8 cellular contexts compared by ENCODE assay signal in the genomic region with DNA sequence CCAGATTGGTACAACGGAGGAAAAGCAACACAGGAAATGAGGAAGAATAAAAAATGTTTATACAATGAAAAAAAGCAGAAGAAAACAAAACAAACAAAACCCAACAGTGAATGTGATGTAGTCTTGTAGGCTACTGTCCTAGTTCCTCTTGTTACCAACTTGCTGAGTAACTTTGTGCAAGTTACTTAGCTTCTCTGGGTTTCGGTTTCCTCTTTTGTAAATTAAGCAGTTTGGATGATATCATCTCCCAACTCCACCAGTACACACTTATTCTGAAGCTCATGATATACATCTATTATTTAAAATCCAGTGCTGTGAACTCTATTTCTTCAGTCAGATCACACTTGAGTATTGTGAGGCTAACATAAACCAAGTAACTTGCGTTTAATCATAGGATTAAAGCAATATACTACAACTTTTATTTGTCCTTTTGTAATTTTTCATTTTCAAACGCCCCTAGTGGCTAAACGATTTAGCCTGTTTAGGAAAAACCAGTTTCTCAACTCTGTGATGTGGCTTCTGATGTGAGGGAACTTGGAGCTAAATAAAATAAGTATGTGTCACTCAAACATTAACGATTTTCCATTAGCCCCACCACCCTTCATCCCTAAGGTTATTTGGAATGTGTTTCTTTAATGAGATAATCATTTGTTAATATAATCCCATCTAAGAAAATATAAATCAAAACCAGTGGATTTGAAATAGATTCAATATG. TPM values are rescaled to one million over a fixed set of nuclear protein-coding genes. Genes with fewer than 3 reads are reported as not detected.
DNase-seq lines count a peak whose midpoint lies in the region; ATAC-seq, FAIRE-seq and TF ChIP-seq lines count a peak whose summit lies in the region.

No MANE protein-coding gene starts in this region.

- peaks cover 53% of the 10 kb centered on the region for H3K4me1 Mint-ChIP-seq in activated CD8-positive, alpha-beta memory T cell treated with anti-CD3 and anti-CD28 coated beads, Interleukin-2, amount 10 ng/mL, durations not matched to agents 7 days and 5 days
- peaks cover 57% of the 10 kb centered on the region for H3K4me1 Mint-ChIP-seq in activated B cell treated with CpG ODN at 0.5 μM for 24 hours

- H3K36me3 Mint-ChIP-seq in activated CD8-positive, alpha-beta memory T cell treated with anti-CD3 and anti-CD28 coated beads, Interleukin-2, amount 10 ng/mL, durations not matched to agents 7 days and 5 days, result peaks cover 16% of the 10 kb centered on the region
- peaks cover 20% of the 10 kb centered on the region for H3K36me3 Mint-ChIP-seq in activated B cell treated with CpG ODN at 0.5 μM for 24 hours (ENCODE audit: low read depth)

- no peak for TF ChIP-seq CTCF in activated B cell treated with CpG ODN at 0.5 μM for 24 hours (IDR thresholded peaks at IDR 0.05)
- TF ChIP-seq CTCF in gastroesophageal sphincter (IDR thresholded peaks at IDR 0.05), result peak; percentile 62 to 80 (median 76)

- CTCF ChIA-PET in activated CD8-positive, alpha-beta memory T cell treated with anti-CD3 and anti-CD28 coated beads, Interleukin-2, amount 10 ng/mL, durations not matched to agents 7 days and 5 days (lab: Charles Lee), result interaction anchor here (0.6 to 2.6 kb wide), 25 partner anchors 10 to 445 kb away, joined by 3 to 18 read pairs (median 5); partner anchors contain the start of genes GALK1, SMIM5, TRIM65 and UNC13D
- CTCF ChIA-PET in activated B cell treated with CpG ODN at 0.5 μM for 24 hours (lab: Charles Lee), result interaction anchor here (0.8 to 2.6 kb wide), 8 partner anchors 13 to 113 kb away, joined by 3 to 12 read pairs (median 6); partner anchors contain the start of genes GALK1, TRIM65 and UNC13D

- H3K9me3 ChIP-seq in gastroesophageal sphincter (no peaks in the 10 kb centered on the region), small intestine (ENCODE audit: control insufficient read depth, low read depth) (no peaks in the 10 kb centered on the region)

- WGBS in gastroesophageal sphincter (ENCODE audit: low coverage in 1 of 2), 2 donors, result 9 to 14% methylated on average over 6 of the region's 6 CpGs
- 5 to 8% (median 8%) methylated on average over 6 of the region's 6 CpGs for WGBS in small intestine, 3 donors

- H3K4me1 ChIP-seq in gastroesophageal sphincter (peaks cover 0 to 59% (median 13%) of the 10 kb centered on the region in 3 donors), small intestine (ENCODE audit: control insufficient read depth in 2 of 2, insufficient read depth in 1 of 2, low read depth in 1 of 2, low read length in 1 of 2) (peaks cover 0 to 17% of the 10 kb centered on the region in 2 donors)

- H3K27me3 ChIP-seq in gastroesophageal sphincter (no peaks in the 10 kb centered on the region), small intestine (ENCODE audit: control insufficient read depth in 2 of 2, insufficient read depth in 2 of 2, low read length in 2 of 2) (no peaks in the 10 kb centered on the region)

- H3K27me3 Mint-ChIP-seq in activated CD8-positive, alpha-beta memory T cell treated with anti-CD3 and anti-CD28 coated beads, Interleukin-2, amount 10 ng/mL, durations not matched to agents 7 days and 5 days, result peaks cover 2% of the 10 kb centered on the region
- no peaks in the 10 kb centered on the region for H3K27me3 Mint-ChIP-seq in activated B cell treated with CpG ODN at 0.5 μM for 24 hours

- H3K36me3 ChIP-seq in gastroesophageal sphincter, result peaks cover 0 to 9% of the 10 kb centered on the region in 2 donors
- H3K36me3 ChIP-seq in small intestine (ENCODE audit: control insufficient read depth in 2 of 2, insufficient read depth in 2 of 2, low read length in 2 of 2), result peaks cover 3 to 7% of the 10 kb centered on the region in 2 donors

- no peak for DNase-seq in activated CD8-positive, alpha-beta memory T cell treated with anti-CD3 and anti-CD28 coated beads, Interleukin-2, amount 10 ng/mL, durations not matched to agents 7 days and 5 days
- no peak for DNase-seq in activated CD8-positive, alpha-beta memory T cell treated with anti-CD3 and anti-CD28 coated beads, Interleukin-2, amount 50 U/mL, for 48 hours
- DNase-seq in NAMALWA (ENCODE audit: low spot score) (peak; percentile 94), activated B cell treated with CpG ODN at 0.5 μM for 24 hours (no peak), small intestine (peak; percentile 69)
- DNase-seq in activated CD4-positive, alpha-beta T cell treated with anti-CD3 and anti-CD28 coated beads, Interleukin-2, amount 50 U/mL, for 4 hours, result no peak

- POLR2A ChIA-PET in activated B cell treated with CpG ODN at 0.5 μM for 24 hours (lab: Charles Lee), result interaction anchor here (0.6 to 8.1 kb wide), 24 partner anchors 7 to 953 kb away, joined by 3 to 87 read pairs (median 4); partner anchors contain the start of genes GALK1, LLGL2, MRPL38 and TMEM94

- ATAC-seq in activated CD8-positive, alpha-beta memory T cell treated with anti-CD3 and anti-CD28 coated beads, Interleukin-2, amount 10 ng/mL, durations not matched to agents 7 days and 5 days, result peak; percentile 18
- ATAC-seq in activated B cell treated with CpG ODN at 0.5 μM for 24 hours (ENCODE audit: low read depth) (peak; percentile 21), gastroesophageal sphincter (no peak), GM19463 (IDR thresholded peaks at IDR 0.05; ENCODE audit: unreplicated experiment) (no peak)

- no peak for FAIRE-seq in small intestine (lab: Jason Lieb, UNC)

- TF ChIP-seq POLR2A in gastroesophageal sphincter (IDR thresholded peaks at IDR 0.05), result no peak

- H3K27ac ChIP-seq in gastroesophageal sphincter, result peak overlapping the region; percentile 94 to 100 (median 96)
- peak overlapping the region; percentile 85 to 100 for H3K27ac ChIP-seq in small intestine (ENCODE audit: low read depth in 1 of 2, low read length in 1 of 2)

- TF ChIP-seq EP300 in gastroesophageal sphincter (IDR thresholded peaks at IDR 0.05), result no peak

- peak overlapping the region; percentile 79 for H3K4me3 Mint-ChIP-seq in activated CD8-positive, alpha-beta memory T cell treated with anti-CD3 and anti-CD28 coated beads, Interleukin-2, amount 10 ng/mL, durations not matched to agents 7 days and 5 days
- H3K4me3 Mint-ChIP-seq in activated B cell treated with CpG ODN at 0.5 μM for 24 hours, result peak overlapping the region; percentile 86

- no peaks in the 10 kb centered on the region for H3K9me3 Mint-ChIP-seq in activated CD8-positive, alpha-beta memory T cell treated with anti-CD3 and anti-CD28 coated beads, Interleukin-2, amount 10 ng/mL, durations not matched to agents 7 days and 5 days (ENCODE audit: low read depth)
- peaks cover 2% of the 10 kb centered on the region for H3K9me3 Mint-ChIP-seq in activated B cell treated with CpG ODN at 0.5 μM for 24 hours

- H3K4me3 ChIP-seq in gastroesophageal sphincter, result no peak overlapping the region
- H3K4me3 ChIP-seq in small intestine (ENCODE audit: low read depth in 1 of 2, low read length in 2 of 2), result no peak overlapping the region

- intact Hi-C loops in activated B cell treated with CpG ODN at 0.5 μM for 24 hours (cut with micrococcal nuclease), result loop anchor here (5.0 kb wide), 1 partner anchor 486 kb away; no protein-coding TSS in a partner anchor

- H3K27ac Mint-ChIP-seq in activated CD8-positive, alpha-beta memory T cell treated with anti-CD3 and anti-CD28 coated beads, Interleukin-2, amount 10 ng/mL, durations not matched to agents 7 days and 5 days, result peak overlapping the region; percentile 100
- H3K27ac Mint-ChIP-seq in activated B cell treated with CpG ODN at 0.5 μM for 24 hours, result peak overlapping the region; percentile 99

RNA-seq across cellular contexts. Expression of gene UNK, which starts 1.4 kb away (rescaled TPM):
- total RNA-seq in activated CD8-positive, alpha-beta memory T cell treated with anti-CD3 and anti-CD28 coated beads, Interleukin-2, amount 10 ng/mL, durations not matched to agents 7 days and 5 days, result 10 to 100 TPM; 32.8 to 33.1 TPM
- 52.3 and 61.2 TPM in 2 replicates for total RNA-seq in activated B cell treated with CpG ODN at 0.5 μM for 24 hours
- total RNA-seq in gastroesophageal sphincter, result 10 to 100 TPM in 3 of 4 donors, 1 to 10 TPM in 1; 9.8 to 41.6 (median 21.0) TPM
- polyA plus RNA-seq in small intestine, result 10 to 100 TPM in 2 of 3 donors, 1 to 10 TPM in 1; 8.9 to 20.0 (median 12.7) TPM

RNA-seq across cellular contexts. Expression of gene GALK1, which starts 18.2 kb away (rescaled TPM):
- total RNA-seq in activated CD8-positive, alpha-beta memory T cell treated with anti-CD3 and anti-CD28 coated beads, Interleukin-2, amount 10 ng/mL, durations not matched to agents 7 days and 5 days, result 10 to 100 TPM; 46.1 to 53.7 TPM
- total RNA-seq in activated B cell treated with CpG ODN at 0.5 μM for 24 hours (14.9 and 22.9 TPM in 2 replicates), gastroesophageal sphincter (10 to 100 TPM; 13.7 to 23.2 (median 20.4) TPM)
- 100 to 1,000 TPM in 1 of 3 donors, 10 to 100 TPM in 2; 43.4 to 116 (median 83.5) TPM for polyA plus RNA-seq in small intestine

Comparison
In these comparisons a context has a peak if more than half of its experiments do, and no peak if none do; other contexts are left out.
1. ATAC-seq: peak in activated CD8-positive, alpha-beta memory T cell treated with anti-CD3 and anti-CD28 coated beads, Interleukin-2, amount 10 ng/mL, durations not matched to agents 7 days and 5 days (single experiment) and activated B cell treated with CpG ODN at 0.5 μM for 24 hours (single experiment); none in gastroesophageal sphincter (single experiment) and GM19463 (single experiment).
2. DNase-seq: peak in NAMALWA (single experiment) and small intestine (single experiment); none in activated CD8-positive, alpha-beta memory T cell treated with anti-CD3 and anti-CD28 coated beads, Interleukin-2, amount 10 ng/mL, durations not matched to agents 7 days and 5 days (single experiment), activated CD8-positive, alpha-beta memory T cell treated with anti-CD3 and anti-CD28 coated beads, Interleukin-2, amount 50 U/mL, for 48 hours (single experiment), activated B cell treated with CpG ODN at 0.5 μM for 24 hours (single experiment) and activated CD4-positive, alpha-beta T cell treated with anti-CD3 and anti-CD28 coated beads, Interleukin-2, amount 50 U/mL, for 4 hours (0 of 2).